Comparison of ENCODE assay signal across 1 cellular context in genomic region chr5:95780597-95780996, GRCh38.
TF ChIP-seq lines count a peak whose summit lies in the region.

No MANE protein-coding gene starts in this region.

TF ChIP-seq in HepG2, 621 proteins besides CTCF, POLR2A, EP300 and RAD21:
- TF ChIP-seq, protein P1, sequence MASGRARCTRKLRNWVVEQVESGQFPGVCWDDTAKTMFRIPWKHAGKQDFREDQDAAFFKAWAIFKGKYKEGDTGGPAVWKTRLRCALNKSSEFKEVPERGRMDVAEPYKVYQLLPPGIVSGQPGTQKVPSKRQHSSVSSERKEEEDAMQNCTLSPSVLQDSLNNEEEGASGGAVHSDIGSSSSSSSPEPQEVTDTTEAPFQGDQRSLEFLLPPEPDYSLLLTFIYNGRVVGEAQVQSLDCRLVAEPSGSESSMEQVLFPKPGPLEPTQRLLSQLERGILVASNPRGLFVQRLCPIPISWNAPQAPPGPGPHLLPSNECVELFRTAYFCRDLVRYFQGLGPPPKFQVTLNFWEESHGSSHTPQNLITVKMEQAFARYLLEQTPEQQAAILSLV (CRISPR knock-in tag; IDR thresholded peaks at IDR 0.05; ENCODE audit: borderline replicate concordance), result no peak
- TF ChIP-seq ZNF205 (CRISPR knock-in tag; IDR thresholded peaks at IDR 0.05) (no peak), ZNF282 (IDR thresholded peaks at IDR 0.05; ENCODE audit: partially characterized antibody) (no peak), MED1 (CRISPR knock-in tag; IDR thresholded peaks at IDR 0.05) (no peak), ZSCAN29 (CRISPR knock-in tag; conservative IDR thresholded peaks at IDR 0.05) (no peak), TAF15 (IDR thresholded peaks at IDR 0.05; ENCODE audit: low read depth, low read length, poor library complexity, severe bottlenecking) (no peak), CEBPG (CRISPR knock-in tag; IDR thresholded peaks at IDR 0.05) (peak; percentile 78), CEBPB (IDR thresholded peaks at IDR 0.05; ENCODE audit: borderline replicate concordance, low read depth, low read length) (peak; percentile 94), ATRX (CRISPR knock-in tag; IDR thresholded peaks at IDR 0.05; ENCODE audit: borderline replicate concordance) (no peak), ZNF646 (CRISPR knock-in tag; IDR thresholded peaks at IDR 0.05) (no peak), ZNF382 (CRISPR knock-in tag; IDR thresholded peaks at IDR 0.05; ENCODE audit: borderline replicate concordance) (no peak), YEATS4 (CRISPR knock-in tag; IDR thresholded peaks at IDR 0.05; ENCODE audit: borderline replicate concordance) (no peak)
- TF ChIP-seq, protein P2, sequence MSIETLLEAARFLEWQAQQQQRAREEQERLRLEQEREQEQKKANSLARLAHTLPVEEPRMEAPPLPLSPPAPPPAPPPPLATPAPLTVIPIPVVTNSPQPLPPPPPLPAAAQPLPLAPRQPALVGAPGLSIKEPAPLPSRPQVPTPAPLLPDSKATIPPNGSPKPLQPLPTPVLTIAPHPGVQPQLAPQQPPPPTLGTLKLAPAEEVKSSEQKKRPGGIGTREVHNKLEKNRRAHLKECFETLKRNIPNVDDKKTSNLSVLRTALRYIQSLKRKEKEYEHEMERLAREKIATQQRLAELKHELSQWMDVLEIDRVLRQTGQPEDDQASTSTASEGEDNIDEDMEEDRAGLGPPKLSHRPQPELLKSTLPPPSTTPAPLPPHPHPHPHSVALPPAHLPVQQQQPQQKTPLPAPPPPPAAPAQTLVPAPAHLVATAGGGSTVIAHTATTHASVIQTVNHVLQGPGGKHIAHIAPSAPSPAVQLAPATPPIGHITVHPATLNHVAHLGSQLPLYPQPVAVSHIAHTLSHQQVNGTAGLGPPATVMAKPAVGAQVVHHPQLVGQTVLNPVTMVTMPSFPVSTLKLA (IDR thresholded peaks at IDR 0.05), result no peak
- TF ChIP-seq, protein P3, sequence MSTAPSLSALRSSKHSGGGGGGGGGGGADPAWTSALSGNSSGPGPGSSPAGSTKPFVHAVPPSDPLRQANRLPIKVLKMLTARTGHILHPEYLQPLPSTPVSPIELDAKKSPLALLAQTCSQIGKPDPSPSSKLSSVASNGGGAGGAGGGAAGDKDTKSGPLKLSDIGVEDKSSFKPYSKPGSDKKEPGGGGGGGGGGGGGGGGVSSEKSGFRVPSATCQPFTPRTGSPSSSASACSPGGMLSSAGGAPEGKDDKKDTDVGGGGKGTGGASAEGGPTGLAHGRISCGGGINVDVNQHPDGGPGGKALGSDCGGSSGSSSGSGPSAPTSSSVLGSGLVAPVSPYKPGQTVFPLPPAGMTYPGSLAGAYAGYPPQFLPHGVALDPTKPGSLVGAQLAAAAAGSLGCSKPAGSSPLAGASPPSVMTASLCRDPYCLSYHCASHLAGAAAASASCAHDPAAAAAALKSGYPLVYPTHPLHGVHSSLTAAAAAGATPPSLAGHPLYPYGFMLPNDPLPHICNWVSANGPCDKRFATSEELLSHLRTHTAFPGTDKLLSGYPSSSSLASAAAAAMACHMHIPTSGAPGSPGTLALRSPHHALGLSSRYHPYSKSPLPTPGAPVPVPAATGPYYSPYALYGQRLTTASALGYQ (CRISPR knock-in tag; IDR thresholded peaks at IDR 0.05), result 0 out of 2 replicates have a peak, but pooled peaks have one; percentile 9
TF ChIP-seq in HepG2: peak in this region for 3.
